8 cellular contexts compared by ENCODE assay signal in the genomic region with DNA sequence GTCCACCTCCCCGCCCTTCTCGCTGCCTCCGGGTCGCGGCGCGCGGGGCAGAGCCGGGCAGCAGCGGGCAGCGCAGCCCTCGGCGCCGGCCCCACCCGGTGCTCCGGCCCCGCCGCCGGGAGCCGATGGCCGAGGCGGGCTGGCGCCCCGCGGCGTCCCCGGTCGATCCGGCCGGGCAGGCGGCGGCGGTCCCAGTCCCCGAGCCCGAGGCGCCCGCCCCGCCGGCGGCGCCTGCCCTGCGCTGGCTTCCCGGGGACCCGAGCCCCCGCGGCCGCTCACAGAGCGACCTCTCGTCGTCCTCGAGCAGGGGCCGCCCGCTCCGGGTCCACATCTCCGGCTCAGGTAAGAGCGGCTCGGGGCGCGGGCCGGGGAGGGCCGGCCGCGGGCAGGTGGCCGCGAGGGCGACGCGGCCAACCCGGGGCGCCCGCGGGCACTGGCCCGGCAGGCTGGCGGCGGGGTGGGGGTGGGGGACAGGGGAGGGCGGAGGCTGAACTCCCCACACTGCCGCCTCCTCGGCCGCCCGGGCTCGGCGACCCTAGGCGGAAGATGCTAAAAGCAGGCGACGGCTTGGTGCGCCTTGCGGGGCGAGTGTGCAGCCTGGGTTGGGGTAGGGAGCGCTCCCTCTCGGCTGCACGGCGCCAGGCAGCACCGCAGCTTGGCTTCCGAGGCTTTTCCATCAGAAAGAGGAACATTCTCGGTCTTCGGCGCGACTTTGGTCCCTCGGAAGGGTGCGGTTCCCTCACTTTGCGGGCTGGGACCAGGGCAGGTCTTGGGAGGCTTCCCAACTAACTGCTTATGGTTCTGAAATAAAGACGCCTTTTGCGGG. TPM values are rescaled to one million over a fixed set of nuclear protein-coding genes. Genes with fewer than 3 reads are reported as not detected.
A peak's percentile ranks its signal among the peaks of the same experiment; 100 is the strongest.
DNase-seq lines count a peak whose midpoint lies in the region; FAIRE-seq and TF ChIP-seq lines count a peak whose summit lies in the region.

No MANE protein-coding gene starts in this region.

- H3K4me3 ChIP-seq in GM06990 (replicated peaks; ENCODE audit: low read depth, low read length) (peak overlapping the region; percentile 65), H7 (ENCODE audit: insufficient read depth, low read depth, low read length) (peak overlapping the region; percentile 52), brain microvascular endothelial cell (ENCODE audit: low read depth, low read length) (peak overlapping the region; percentile 62), iPS-20b (ENCODE audit: low read length) (peak overlapping the region; percentile 74), small intestine (ENCODE audit: low read depth in 1 of 2, low read length in 2 of 2) (peak overlapping the region; percentile 61 to 84)

- peak; percentile 56 for TF ChIP-seq CTCF in GM06990 (IDR thresholded peaks at IDR 0.05; ENCODE audit: insufficient read depth, low read length, poor library complexity, severe bottlenecking)
- peak; percentile 77 for TF ChIP-seq CTCF in brain microvascular endothelial cell (IDR thresholded peaks at IDR 0.05; ENCODE audit: low read depth, low read length, missing control alignments)

- H3K36me3 ChIP-seq in GM06990 (ENCODE audit: control insufficient read depth, insufficient read depth, low read length): no peaks in the 10 kb centered on the region
- no peaks in the 10 kb centered on the region for H3K36me3 ChIP-seq in H7 (replicated peaks; ENCODE audit: control insufficient read depth, insufficient read depth, low read length)
- H3K36me3 ChIP-seq in brain microvascular endothelial cell (replicated peaks): no peaks in the 10 kb centered on the region
- no peaks in the 10 kb centered on the region for H3K36me3 ChIP-seq in iPS-20b (ENCODE audit: insufficient read depth, low read depth, low read length)
- H3K36me3 ChIP-seq in small intestine (ENCODE audit: control insufficient read depth in 2 of 2, insufficient read depth in 2 of 2, low read length in 2 of 2): no peaks in the 10 kb centered on the region

- no peaks in the 10 kb centered on the region for H3K27me3 ChIP-seq in GM06990 (replicated peaks; ENCODE audit: control insufficient read depth, insufficient read depth, low read length)
- peaks cover 25% of the 10 kb centered on the region for H3K27me3 ChIP-seq in H7 (ENCODE audit: control insufficient read depth, insufficient read depth, low read length)
- no peaks in the 10 kb centered on the region for H3K27me3 ChIP-seq in brain microvascular endothelial cell (replicated peaks)
- H3K27me3 ChIP-seq in iPS-20b (ENCODE audit: insufficient read depth, low read length): peaks cover 70% of the 10 kb centered on the region
- no peaks in the 10 kb centered on the region for H3K27me3 ChIP-seq in small intestine (ENCODE audit: control insufficient read depth in 2 of 2, insufficient read depth in 2 of 2, low read length in 2 of 2)

- H3K9me3 ChIP-seq in iPS-20b (ENCODE audit: insufficient read depth, low read depth, low read length) (no peaks in the 10 kb centered on the region), small intestine (ENCODE audit: control insufficient read depth, low read depth) (no peaks in the 10 kb centered on the region)

- peak overlapping the region; percentile 69; the same call in 1 of the 2 replicates for H3K9ac ChIP-seq in iPS-20b (ENCODE audit: low read depth, low read length)

- H3K27ac ChIP-seq in brain microvascular endothelial cell: no peak overlapping the region
- H3K27ac ChIP-seq in iPS-20b (ENCODE audit: low read length): no peak overlapping the region
- H3K27ac ChIP-seq in small intestine (ENCODE audit: low read depth in 1 of 2, low read length in 1 of 2): peak overlapping the region; percentile 81 to 93

- FAIRE-seq in small intestine (lab: Jason Lieb, UNC): no peak

- WGBS in small intestine, 3 donors: 0 to 1% (median 1%) methylated on average over 46 to 103 of the region's 103 CpGs

- in situ Hi-C loops in brain microvascular endothelial cell (cut with HindIII; ENCODE audit: low pct_ligation_motif_present, low sequenced_read_pairs): no loop called here

- DNase-seq in GM06990 (ENCODE audit: extremely low read depth, insufficient read length) (peak; percentile 68), H7 (peak; percentile 84), LoVo (ENCODE audit: low spot score) (peak; percentile 73), UCSD-AML1 (lab: John Stamatoyannopoulos, UW; ENCODE audit: unreplicated experiment) (peak; percentile 76), brain microvascular endothelial cell (peak; percentile 45), small intestine (peak; percentile 77), NCI-H1694 treated with DMSO at 0.1 percent for 48 hours (lab: John Stamatoyannopoulos, UW) (no peak)

- H3K4me1 ChIP-seq in iPS-20b (ENCODE audit: insufficient read depth, low read length) (peaks cover 7% of the 10 kb centered on the region), small intestine (ENCODE audit: control insufficient read depth in 2 of 2, insufficient read depth in 1 of 2, low read depth in 1 of 2, low read length in 1 of 2) (peaks cover 4 to 6% of the 10 kb centered on the region in 2 donors)

RNA-seq across cellular contexts. Expression of a gene that starts 25.6 kb away (rescaled TPM):
- total RNA-seq in H7 (2014; rRNA removed; shearing (Covaris generic)): 52.6 and 54.0 TPM in 2 replicates
- 10 to 100 TPM; 22.8 to 54.5 (median 33.0) TPM for polyA plus RNA-seq in small intestine

Comparison
In these comparisons a context has a peak if more than half of its experiments do, and no peak if none do; other contexts are left out.
1. H3K27ac ChIP-seq: peak in small intestine (2 of 2); none in brain microvascular endothelial cell (single experiment) and iPS-20b (single experiment).
2. Peak in every context shown above with its lines, with median percentiles within 50 percentile points of each other: H3K4me3 ChIP-seq.